Comparison of ENCODE assay signal across 11 cellular contexts in the genomic region with DNA sequence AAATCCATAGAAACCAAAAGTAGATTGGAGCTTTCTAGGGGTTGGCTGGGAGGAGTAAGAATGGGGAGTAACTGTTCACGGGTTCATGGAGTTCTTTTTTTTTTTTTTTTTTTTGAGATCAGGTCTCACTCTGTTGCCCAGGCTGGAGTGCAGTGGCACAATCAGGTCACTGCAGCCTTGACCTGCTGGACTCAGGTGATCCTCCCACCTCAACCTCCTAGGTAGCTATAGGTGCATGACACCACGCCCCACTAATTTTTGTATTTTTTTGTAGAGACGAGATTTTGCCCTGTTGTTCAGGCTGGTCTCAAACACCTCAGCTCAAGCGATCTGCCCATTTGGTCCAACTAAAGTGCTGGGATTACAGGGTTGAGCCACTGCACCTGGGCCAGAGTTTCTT. TPM values are rescaled to one million over a fixed set of nuclear protein-coding genes. Genes with fewer than 3 reads are reported as not detected.
DNase-seq lines count a peak whose midpoint lies in the region; ATAC-seq and TF ChIP-seq lines count a peak whose summit lies in the region.
"Had no signal": no experiment of that assay in that cellular context is flagged by ENCODE, and none has a peak within 500 bp of the region (broad histone marks: within the 10 kb centered on the region; RNA-seq: fewer than 3 reads in every experiment).

No MANE protein-coding gene starts in this region.

- H3K4me1 Mint-ChIP-seq in activated naive CD4-positive, alpha-beta T cell treated with anti-CD3 and anti-CD28 coated beads, Interleukin-2, amount 10 ng/mL, durations not matched to agents 7 days and 5 days: peaks cover 38% of the 10 kb centered on the region
- H3K4me1 Mint-ChIP-seq in effector memory CD8-positive, alpha-beta T cell (ENCODE audit: low read depth in 2 of 2): peaks cover 22 to 25% of the 10 kb centered on the region in 2 donors
- peaks cover 26% of the 10 kb centered on the region for H3K4me1 Mint-ChIP-seq in stimulated activated memory B cell treated with anti-CD40 and anti-IgM and Interleukin-4, amounts not matched to agents 10 μg/mL and 1 μg/mL and 100 μg/mL, for 72 hours

- H2AFZ ChIP-seq in PC-3 (ENCODE audit: low read length): no peak overlapping the region

- H3K9me3 ChIP-seq in PC-3 (ENCODE audit: low read length): no peaks in the 10 kb centered on the region
- H3K9me3 ChIP-seq in right cardiac atrium (ENCODE audit: control insufficient read depth, low read length): no peaks in the 10 kb centered on the region

- no peaks in the 10 kb centered on the region for H3F3A ChIP-seq in PC-3 (ENCODE audit: low read length, unreplicated experiment)

- no TSS peak for BruUV-seq in PC-3 (replicated peaks; lab: Mats Ljungman, UMichigan)

- H4K20me1 ChIP-seq in PC-3 (ENCODE audit: low read length): no peaks in the 10 kb centered on the region

- TF ChIP-seq CTCF in PC-3 (conservative IDR thresholded peaks at IDR 0.05; ENCODE audit: low read depth, low read length): no peak

- no peaks in the 10 kb centered on the region for H3K9me3 Mint-ChIP-seq in activated naive CD4-positive, alpha-beta T cell treated with anti-CD3 and anti-CD28 coated beads, Interleukin-2, amount 10 ng/mL, durations not matched to agents 7 days and 5 days
- no peaks in the 10 kb centered on the region for H3K9me3 Mint-ChIP-seq in effector memory CD8-positive, alpha-beta T cell
- H3K9me3 Mint-ChIP-seq in stimulated activated memory B cell treated with anti-CD40 and anti-IgM and Interleukin-4, amounts not matched to agents 10 μg/mL and 1 μg/mL and 100 μg/mL, for 72 hours: no peaks in the 10 kb centered on the region

- no peaks in the 10 kb centered on the region for H3K36me3 ChIP-seq in PC-3 (ENCODE audit: low read depth, low read length)

- H3K27me3 Mint-ChIP-seq in activated naive CD4-positive, alpha-beta T cell treated with anti-CD3 and anti-CD28 coated beads, Interleukin-2, amount 10 ng/mL, durations not matched to agents 7 days and 5 days: no peaks in the 10 kb centered on the region
- H3K27me3 Mint-ChIP-seq in effector memory CD8-positive, alpha-beta T cell: no peaks in the 10 kb centered on the region
- H3K27me3 Mint-ChIP-seq in stimulated activated memory B cell treated with anti-CD40 and anti-IgM and Interleukin-4, amounts not matched to agents 10 μg/mL and 1 μg/mL and 100 μg/mL, for 72 hours: no peaks in the 10 kb centered on the region

- H3K27me3 ChIP-seq in PC-3 (ENCODE audit: low read length) (no peaks in the 10 kb centered on the region), right cardiac atrium (ENCODE audit: control insufficient read depth, insufficient read depth) (no peaks in the 10 kb centered on the region)

- H3K4me3 ChIP-seq in PC-3 (ENCODE audit: low read length) (no peak overlapping the region), right cardiac atrium (ENCODE audit: low read length) (no peak overlapping the region)

- 75% methylated on average over 4 of the region's 4 CpGs for WGBS in right cardiac atrium

- H3K4me3 Mint-ChIP-seq in activated naive CD4-positive, alpha-beta T cell treated with anti-CD3 and anti-CD28 coated beads, Interleukin-2, amount 10 ng/mL, durations not matched to agents 7 days and 5 days: peak overlapping the region; percentile 82
- peak overlapping the region; percentile 74 to 90 for H3K4me3 Mint-ChIP-seq in effector memory CD8-positive, alpha-beta T cell
- no peak overlapping the region for H3K4me3 Mint-ChIP-seq in stimulated activated memory B cell treated with anti-CD40 and anti-IgM and Interleukin-4, amounts not matched to agents 10 μg/mL and 1 μg/mL and 100 μg/mL, for 72 hours

- peak overlapping the region; percentile 96; the same call in 1 of the 2 replicates for H3K4me2 ChIP-seq in PC-3 (ENCODE audit: low read length)

- H3K27ac Mint-ChIP-seq in activated naive CD4-positive, alpha-beta T cell treated with anti-CD3 and anti-CD28 coated beads, Interleukin-2, amount 10 ng/mL, durations not matched to agents 7 days and 5 days: peak overlapping the region; percentile 37
- H3K27ac Mint-ChIP-seq in effector memory CD8-positive, alpha-beta T cell: peak overlapping the region; percentile 57 to 69
- peak overlapping the region; percentile 70 for H3K27ac Mint-ChIP-seq in stimulated activated memory B cell treated with anti-CD40 and anti-IgM and Interleukin-4, amounts not matched to agents 10 μg/mL and 1 μg/mL and 100 μg/mL, for 72 hours

- POLR2A ChIA-PET in PC-3 (lab: Charles Lee; ENCODE audit: unreplicated experiment): no interaction called here

- intact Hi-C loops in PC-3 (cut with micrococcal nuclease): no loop called here
- intact Hi-C loops in right cardiac atrium (cut with DNase I): no loop called here

- no peak for DNase-seq in activated naive CD4-positive, alpha-beta T cell treated with anti-CD3 and anti-CD28 coated beads, Interleukin-2, amount 10 ng/mL, durations not matched to agents 7 days and 5 days
- no peak for DNase-seq in activated naive CD4-positive, alpha-beta T cell treated with anti-CD3 and anti-CD28 coated beads, Interleukin-2, amount 50 U/mL, for 16 hours
- no peak for DNase-seq in PC-3
- no peak for DNase-seq in effector memory CD8-positive, alpha-beta T cell
- DNase-seq in NCI-H345 (lab: John Stamatoyannopoulos, UW): no peak
- DNase-seq in right cardiac atrium: no peak
- DNase-seq: activated CD4-positive, CD25-positive, alpha-beta regulatory T cell treated with anti-CD3 and anti-CD28 coated beads, Interleukin-2, amount 50 U/mL, for 72 hours; midbrain; stimulated activated CD4-positive, alpha-beta T cell treated with anti-CD3 and anti-CD28 coated beads, Interleukin-1b, Interleukin-23, amount 100 ng/mL, for 48 hours had no signal

- H3K36me3 Mint-ChIP-seq in activated naive CD4-positive, alpha-beta T cell treated with anti-CD3 and anti-CD28 coated beads, Interleukin-2, amount 10 ng/mL, durations not matched to agents 7 days and 5 days: peaks cover 17% of the 10 kb centered on the region
- H3K36me3 Mint-ChIP-seq in effector memory CD8-positive, alpha-beta T cell (ENCODE audit: insufficient read depth): peaks cover 28% of the 10 kb centered on the region
- H3K36me3 Mint-ChIP-seq in stimulated activated memory B cell treated with anti-CD40 and anti-IgM and Interleukin-4, amounts not matched to agents 10 μg/mL and 1 μg/mL and 100 μg/mL, for 72 hours: peaks cover 5% of the 10 kb centered on the region

- H3K9me2 ChIP-seq in PC-3 (replicated peaks; ENCODE audit: low read length): no peaks in the 10 kb centered on the region

- peaks cover 38% of the 10 kb centered on the region for H3K79me2 ChIP-seq in PC-3 (ENCODE audit: low read length)

- H3K27ac ChIP-seq in PC-3 (ENCODE audit: low read length): no peak overlapping the region
- H3K27ac ChIP-seq in right cardiac atrium (ENCODE audit: low read length): no peak overlapping the region

- ATAC-seq in PC-3 (no peak), HG03108 (IDR thresholded peaks at IDR 0.05; ENCODE audit: unreplicated experiment) (no peak), right cardiac atrium (no peak)
- ATAC-seq in effector memory CD8-positive, alpha-beta T cell (replicated peaks): no peak
- ATAC-seq in stimulated activated memory B cell treated with anti-CD40 and anti-IgM and Interleukin-4, amounts not matched to agents 10 μg/mL and 1 μg/mL and 100 μg/mL, for 72 hours: no peak

- CTCF ChIA-PET in activated naive CD4-positive, alpha-beta T cell treated with anti-CD3 and anti-CD28 coated beads, Interleukin-2, amount 10 ng/mL, durations not matched to agents 7 days and 5 days (lab: Charles Lee): interaction anchor here (1.2 to 1.3 kb wide), 2 partner anchors 10 to 57 kb away, joined by 3 to 4 read pairs; no protein-coding TSS in a partner anchor
- CTCF ChIA-PET in PC-3 (lab: Charles Lee): no interaction called here

- H3K4me1 ChIP-seq in PC-3 (ENCODE audit: insufficient read depth, low read length) (peaks cover 22% of the 10 kb centered on the region), right cardiac atrium (ENCODE audit: control insufficient read depth, insufficient read depth, low read length) (peaks cover under 1% of the 10 kb centered on the region)

- H3K9ac ChIP-seq in PC-3 (ENCODE audit: low read length): no peak overlapping the region

RNA-seq across cellular contexts. Expression of gene NMRAL1, which starts 1.5 kb away (rescaled TPM):
- total RNA-seq in PC-3 (2014; rRNA removed) (92.6 and 119 TPM in 2 replicates), right cardiac atrium (10 to 100 TPM; 23.1 to 31.7 (median 27.1) TPM)
- polyA plus RNA-seq in right cardiac atrium: 26.6 TPM

RNA-seq across cellular contexts. Expression of gene HMOX2, which starts 3.3 kb away (rescaled TPM):
- total RNA-seq in PC-3 (2014; rRNA removed) (86.9 and 88.1 TPM in 2 replicates), right cardiac atrium (100 to 1,000 TPM in 1 of 4 donors, 10 to 100 TPM in 3; 89.6 to 104 (median 93.5) TPM)
- 109 TPM for polyA plus RNA-seq in right cardiac atrium

RNA-seq across cellular contexts. Expression of gene DNAJA3, which starts 47.2 kb away (rescaled TPM):
- total RNA-seq in PC-3 (2014; rRNA removed) (123 and 158 TPM in 2 replicates), right cardiac atrium (10 to 100 TPM; 40.4 to 54.0 (median 49.8) TPM)
- polyA plus RNA-seq in right cardiac atrium: 48.4 TPM

RNA-seq across cellular contexts. Expression of gene CORO7, which starts 56.5 kb away (rescaled TPM):
- 14.1 and 14.3 TPM in 2 replicates for total RNA-seq in PC-3 (2014; rRNA removed)
- 10 to 100 TPM; 13.4 to 18.1 (median 16.9) TPM for total RNA-seq in right cardiac atrium
- polyA plus RNA-seq in right cardiac atrium: 9.0 TPM
